10 cellular contexts compared by ENCODE assay signal in the genomic region with DNA sequence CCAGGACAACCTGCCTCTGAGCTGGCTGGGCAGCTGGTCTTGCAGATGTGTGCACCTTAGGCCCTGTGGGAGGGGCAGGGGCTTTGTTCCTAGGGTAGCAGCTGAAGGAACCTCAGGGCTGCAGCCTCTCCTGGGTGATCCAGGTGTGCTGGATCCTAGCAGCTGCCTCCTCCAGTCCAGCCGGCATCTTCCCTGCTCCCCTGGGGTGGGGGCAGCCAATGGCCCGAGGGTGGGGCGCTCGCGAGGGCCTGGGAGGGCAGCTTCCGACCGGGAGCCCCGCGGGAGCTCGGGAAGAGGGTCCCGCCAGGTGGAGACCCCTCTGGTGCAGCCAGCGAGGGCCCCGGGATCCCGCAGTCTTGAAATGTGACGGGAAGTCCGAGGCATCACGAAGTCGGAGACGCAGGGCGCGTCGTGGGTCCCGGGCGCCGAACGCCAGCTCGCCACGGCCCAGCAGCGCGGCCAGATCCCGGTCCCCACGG. TPM values are rescaled to one million over a fixed set of nuclear protein-coding genes. Genes with fewer than 3 reads are reported as not detected.
DNase-seq lines count a peak whose midpoint lies in the region; ATAC-seq and TF ChIP-seq lines count a peak whose summit lies in the region.
"Had no signal": no experiment of that assay in that cellular context is flagged by ENCODE, and none has a peak within 500 bp of the region (broad histone marks: within the 10 kb centered on the region; RNA-seq: fewer than 3 reads in every experiment).

No MANE protein-coding gene starts in this region.

- H3K27ac Mint-ChIP-seq in CD8-positive, alpha-beta T cell, result peak overlapping the region; percentile 98

- H3K27ac ChIP-seq in CD8-positive, alpha-beta T cell (ENCODE audit: low read depth, low read length), result peak overlapping the region; percentile 88
- H3K27ac ChIP-seq in RWPE2 (ENCODE audit: poor library complexity, severe bottlenecking) (no peak overlapping the region), parathyroid adenoma (peak overlapping the region; percentile 49)
- H3K27ac ChIP-seq: brain microvascular endothelial cell had no signal

- peak in 2 of 7 experiments; percentile 22 to 53 for DNase-seq in CD8-positive, alpha-beta T cell
- DNase-seq in RWPE2 (ENCODE audit: low spot score), result no peak
- peak; percentile 5 for DNase-seq in fibroblast of villous mesenchyme (ENCODE audit: low read depth)
- no peak for DNase-seq in NAMALWA (ENCODE audit: low spot score)
- DNase-seq in NCI-H510A treated with DMSO at 0.1 percent for 48 hours (lab: John Stamatoyannopoulos, UW), result no peak
- DNase-seq: brain microvascular endothelial cell had no signal

- peaks cover 15% of the 10 kb centered on the region for H3K4me1 ChIP-seq in CD8-positive, alpha-beta T cell (ENCODE audit: insufficient read depth, low read length)
- peaks cover 20% of the 10 kb centered on the region for H3K4me1 ChIP-seq in RWPE2 (ENCODE audit: insufficient read depth, poor library complexity, severe bottlenecking)
- no peaks in the 10 kb centered on the region for H3K4me1 ChIP-seq in parathyroid adenoma

- ATAC-seq in CD8-positive, alpha-beta T cell, result no peak
- ATAC-seq in RWPE2 (ENCODE audit: low read depth) (no peak), HG03520 (IDR thresholded peaks at IDR 0.05; ENCODE audit: unreplicated experiment) (no peak), GM21367 (IDR thresholded peaks at IDR 0.05; ENCODE audit: unreplicated experiment) (no peak)

- peaks cover 16% of the 10 kb centered on the region for H3K36me3 ChIP-seq in CD8-positive, alpha-beta T cell (ENCODE audit: insufficient read depth, low read length)
- H3K36me3 ChIP-seq in RWPE2 (ENCODE audit: low read depth), result peaks cover 17% of the 10 kb centered on the region
- H3K36me3 ChIP-seq in parathyroid adenoma (ENCODE audit: control insufficient read depth, insufficient read depth, low read length), result no peaks in the 10 kb centered on the region
- H3K36me3 ChIP-seq: brain microvascular endothelial cell had no signal

- peak overlapping the region; percentile 97 for H3K4me3 ChIP-seq in CD8-positive, alpha-beta T cell (ENCODE audit: low read depth, low read length)
- peak overlapping the region; percentile 48 for H3K4me3 ChIP-seq in RWPE2 (ENCODE audit: severe bottlenecking)
- H3K4me3 ChIP-seq in fibroblast of villous mesenchyme (ENCODE audit: low read depth, low read length), result peak overlapping the region; percentile 79
- H3K4me3 ChIP-seq in parathyroid adenoma (ENCODE audit: low read depth, low read length), result peak overlapping the region; percentile 23

- TF ChIP-seq CTCF in CD8-positive, alpha-beta T cell (IDR thresholded peaks at IDR 0.05), result no peak
- TF ChIP-seq CTCF in RWPE2 (IDR thresholded peaks at IDR 0.05; ENCODE audit: poor library complexity, severe bottlenecking) (no peak), fibroblast of villous mesenchyme (IDR thresholded peaks at IDR 0.05; ENCODE audit: insufficient read depth, low read depth, low read length) (no peak), parathyroid adenoma (IDR thresholded peaks at IDR 0.05) (no peak)

- H3K9ac ChIP-seq in parathyroid adenoma, result no peak overlapping the region

- H3K4me2 ChIP-seq in parathyroid adenoma (ENCODE audit: low read length), result peak overlapping the region; percentile 38

- POLR2A ChIA-PET in CD8-positive, alpha-beta T cell (lab: Charles Lee), result interaction anchor here (0.8 to 4.0 kb wide), 13 partner anchors 9 to 194 kb away, joined by 3 to 24 read pairs (median 5); a partner anchor contains a TSS

- H3K36me3 Mint-ChIP-seq in CD8-positive, alpha-beta T cell, result peaks cover 32% of the 10 kb centered on the region

- H2AFZ ChIP-seq in parathyroid adenoma, result no peak overlapping the region

- no peaks in the 10 kb centered on the region for H3K9me3 Mint-ChIP-seq in CD8-positive, alpha-beta T cell

- intact Hi-C loops in CD8-positive, alpha-beta T cell (cut with DNase I, micrococcal nuclease), result no loop called here

- CTCF ChIA-PET in CD8-positive, alpha-beta T cell (lab: Charles Lee), result interaction anchor here (0.5 to 4.0 kb wide), 12 partner anchors 9 to 155 kb away, joined by 3 to 45 read pairs (median 4); a partner anchor contains a TSS

- no peaks in the 10 kb centered on the region for H3K27me3 ChIP-seq in CD8-positive, alpha-beta T cell (ENCODE audit: insufficient read depth, low read length)
- H3K27me3 ChIP-seq in RWPE2 (ENCODE audit: insufficient read depth, poor library complexity, severe bottlenecking), result no peaks in the 10 kb centered on the region
- no peaks in the 10 kb centered on the region for H3K27me3 ChIP-seq in parathyroid adenoma (ENCODE audit: control insufficient read depth, insufficient read depth, low read length)

- no peaks in the 10 kb centered on the region for H3K27me3 Mint-ChIP-seq in CD8-positive, alpha-beta T cell (ENCODE audit: low read depth)

- peak overlapping the region; percentile 95 for H3K4me3 Mint-ChIP-seq in CD8-positive, alpha-beta T cell

- H3K9me3 ChIP-seq in CD8-positive, alpha-beta T cell (ENCODE audit: low read length), result no peaks in the 10 kb centered on the region
- H3K9me3 ChIP-seq in RWPE2 (ENCODE audit: severe bottlenecking) (no peaks in the 10 kb centered on the region), parathyroid adenoma (ENCODE audit: control insufficient read depth, low read length) (no peaks in the 10 kb centered on the region)

- H3K4me1 Mint-ChIP-seq in CD8-positive, alpha-beta T cell (ENCODE audit: low read depth), result peaks cover 47% of the 10 kb centered on the region

- H3K79me2 ChIP-seq in parathyroid adenoma, result peaks cover 2% of the 10 kb centered on the region

RNA-seq across cellular contexts. Expression of a gene that starts 1.7 kb away (rescaled TPM):
- total RNA-seq in CD8-positive, alpha-beta T cell, result 100 to 1,000 TPM; 223 to 251 TPM
- total RNA-seq in fibroblast of villous mesenchyme, result 76.4 and 117 TPM in 2 replicates

RNA-seq across cellular contexts. Expression of a gene that starts 5.1 kb away (rescaled TPM):
- 1 to 10 TPM; 6.3 to 7.1 TPM for total RNA-seq in CD8-positive, alpha-beta T cell
- total RNA-seq in fibroblast of villous mesenchyme, result 83.3 and 94.1 TPM in 2 replicates

RNA-seq across cellular contexts. Expression of a gene that starts 7.9 kb away (rescaled TPM):
- total RNA-seq in CD8-positive, alpha-beta T cell, result 100 to 1,000 TPM; 283 to 295 TPM
- 38.4 and 107 TPM in 2 replicates for total RNA-seq in fibroblast of villous mesenchyme

RNA-seq across cellular contexts. Expression of a gene that starts 16.2 kb away (rescaled TPM):
- not detected for total RNA-seq in CD8-positive, alpha-beta T cell
- not detected in 2 replicates for total RNA-seq in fibroblast of villous mesenchyme
- total RNA-seq: renal cortical epithelial cell had no signal

RNA-seq across cellular contexts. Expression of a gene that starts 26.6 kb away (rescaled TPM):
- total RNA-seq in CD8-positive, alpha-beta T cell, result 100 to 1,000 TPM; 902 to 919 TPM
- 7.8 and 10.6 TPM in 2 replicates for total RNA-seq in fibroblast of villous mesenchyme

Comparison
In these comparisons a context has a peak if more than half of its experiments do, and no peak if none do; other contexts are left out.
1. H3K4me3 ChIP-seq: peak in every context shown above with its lines; median percentile 97 in CD8-positive, alpha-beta T cell; 79 in fibroblast of villous mesenchyme; 48 in RWPE2; 23 in parathyroid adenoma.
2. RNA of a gene that starts 5.1 kb away (total RNA-seq): 83.3 to 94.1 TPM in fibroblast of villous mesenchyme; 6.3 to 7.1 TPM in CD8-positive, alpha-beta T cell; every median in the first group is over 10 times any median in the second.